21 cellular contexts compared by ENCODE assay signal in genomic region chr17:4316648-4317047, GRCh38. TPM values are rescaled to one million over a fixed set of nuclear protein-coding genes. Genes with fewer than 3 reads are reported as not detected.
A peak's percentile ranks its signal among the peaks of the same experiment; 100 is the strongest.
DNase-seq lines count a peak whose midpoint lies in the region; ATAC-seq and TF ChIP-seq lines count a peak whose summit lies in the region.
"Had no signal": no experiment of that assay in that cellular context is flagged by ENCODE, and none has a peak within 500 bp of the region (broad histone marks: within the 10 kb centered on the region; RNA-seq: fewer than 3 reads in every experiment).

No MANE protein-coding gene starts in this region.

- H3K4me1 ChIP-seq in cardiac muscle cell (ENCODE audit: low read depth) (peaks cover 56% of the 10 kb centered on the region), right atrium auricular region (peaks cover 0 to 49% of the 10 kb centered on the region in 2 donors), esophagus muscularis mucosa (peaks cover 47 to 82% (median 68%) of the 10 kb centered on the region in 4 donors), psoas muscle (peaks cover 70% of the 10 kb centered on the region)

- H3K36me3 ChIP-seq in cardiac muscle cell (no peaks in the 10 kb centered on the region), right atrium auricular region (no peaks in the 10 kb centered on the region), esophagus muscularis mucosa (no peaks in the 10 kb centered on the region), psoas muscle (ENCODE audit: insufficient read depth in 1 of 2, low read depth in 1 of 2) (peaks cover 0 to 15% of the 10 kb centered on the region in 2 donors)

- TF ChIP-seq CTCF in cardiac muscle cell (IDR thresholded peaks at IDR 0.05; ENCODE audit: low read depth, low read length) = no peak
- TF ChIP-seq CTCF in right atrium auricular region (IDR thresholded peaks at IDR 0.05) = no peak
- no peak for TF ChIP-seq CTCF in C4-2B (conservative IDR thresholded peaks at IDR 0.05)
- TF ChIP-seq CTCF in esophagus muscularis mucosa (IDR thresholded peaks at IDR 0.05) = no peak
- TF ChIP-seq CTCF in psoas muscle (IDR thresholded peaks at IDR 0.05) = no peak

- H3K4me1 Mint-ChIP-seq in activated CD4-positive, alpha-beta T cell treated with anti-CD3 and anti-CD28 coated beads, Interleukin-2, amount 10 ng/mL, durations not matched to agents 24 days and 14 days = peaks cover 26% of the 10 kb centered on the region

- H3K27ac ChIP-seq in cardiac muscle cell (peak overlapping the region; percentile 93), right atrium auricular region (no peak overlapping the region), C4-2B (peak overlapping the region; percentile 2; the same call in 1 of the 2 replicates), esophagus muscularis mucosa (replicated peaks in 1 of 4) (peak overlapping the region in 3 of 4 donors; percentile 45 to 65 (median 48)), psoas muscle (peak overlapping the region; percentile 66)
- H3K27ac ChIP-seq: GM23248, HL-60 had no signal

- no peaks in the 10 kb centered on the region for H3K27me3 Mint-ChIP-seq in activated CD4-positive, alpha-beta T cell treated with anti-CD3 and anti-CD28 coated beads, Interleukin-2, amount 10 ng/mL, durations not matched to agents 24 days and 14 days

- DNase-seq in cardiac muscle cell (ENCODE audit: low read depth in 1 of 2, low spot score in 1 of 2) (no peak), right atrium auricular region (ENCODE audit: low spot score) (no peak), esophagus muscularis mucosa (ENCODE audit: extremely low spot score) (no peak), psoas muscle (no peak), medulla oblongata (ENCODE audit: extremely low spot score) (no peak)
- DNase-seq in activated CD4-positive, alpha-beta T cell treated with anti-CD3 and anti-CD28 coated beads, Interleukin-2, amount 10 ng/mL, durations not matched to agents 24 days and 14 days = no peak
- DNase-seq: AML-193, GM23248, KBM-7, MM.1S, NCI-H1048, NCI-H1436, NCI-H187 treated with DMSO at 0.1 percent for 48 hours, NCI-H2107, NCI-H446 treated with DMSO at 0.1 percent for 48 hours, NCI-H526 treated with DMSO at 0.1 percent for 48 hours had no signal

- intact Hi-C loops in esophagus muscularis mucosa (cut with DNase I) = loop anchor here (5.0 kb wide), 1 partner anchor 46 kb away; no protein-coding TSS in a partner anchor
- intact Hi-C loops in psoas muscle (cut with DNase I) = loop anchor here (5.0 kb wide), 2 partner anchors 36 to 46 kb away; no protein-coding TSS in a partner anchor
- intact Hi-C loops in activated CD4-positive, alpha-beta T cell treated with anti-CD3 and anti-CD28 coated beads, Interleukin-2, amount 10 ng/mL, durations not matched to agents 24 days and 14 days (cut with micrococcal nuclease) = no loop called here

- ATAC-seq in psoas muscle (peak; percentile 42 to 72 (median 66)), GM18505 (IDR thresholded peaks at IDR 0.05; ENCODE audit: unreplicated experiment) (no peak)
- ATAC-seq: HCT116 had no signal

- H3K27me3 ChIP-seq in cardiac muscle cell (no peaks in the 10 kb centered on the region), right atrium auricular region (no peaks in the 10 kb centered on the region), esophagus muscularis mucosa (no peaks in the 10 kb centered on the region), psoas muscle (ENCODE audit: insufficient read depth in 3 of 3, low read length in 2 of 3) (no peaks in the 10 kb centered on the region)

- H3K27ac Mint-ChIP-seq in activated CD4-positive, alpha-beta T cell treated with anti-CD3 and anti-CD28 coated beads, Interleukin-2, amount 10 ng/mL, durations not matched to agents 24 days and 14 days = no peak overlapping the region
- H3K27ac Mint-ChIP-seq: CD14-positive monocyte had no signal

- no peaks in the 10 kb centered on the region for H3K36me3 Mint-ChIP-seq in activated CD4-positive, alpha-beta T cell treated with anti-CD3 and anti-CD28 coated beads, Interleukin-2, amount 10 ng/mL, durations not matched to agents 24 days and 14 days (ENCODE audit: low read depth)

- H3K9me3 ChIP-seq in cardiac muscle cell (ENCODE audit: low read depth) (no peaks in the 10 kb centered on the region), right atrium auricular region (no peaks in the 10 kb centered on the region), esophagus muscularis mucosa (no peaks in the 10 kb centered on the region), psoas muscle (no peaks in the 10 kb centered on the region)

- H3K4me3 ChIP-seq in cardiac muscle cell (no peak overlapping the region), right atrium auricular region (no peak overlapping the region), esophagus muscularis mucosa (no peak overlapping the region), psoas muscle (no peak overlapping the region)
- H3K4me3 ChIP-seq: GM23248 had no signal

- no peak overlapping the region for H3K4me3 Mint-ChIP-seq in activated CD4-positive, alpha-beta T cell treated with anti-CD3 and anti-CD28 coated beads, Interleukin-2, amount 10 ng/mL, durations not matched to agents 24 days and 14 days
- H3K4me3 Mint-ChIP-seq: CD14-positive monocyte had no signal

- H3K9me3 Mint-ChIP-seq in activated CD4-positive, alpha-beta T cell treated with anti-CD3 and anti-CD28 coated beads, Interleukin-2, amount 10 ng/mL, durations not matched to agents 24 days and 14 days = no peaks in the 10 kb centered on the region

- 94% methylated on average over 10 of the region's 10 CpGs for WGBS in esophagus muscularis mucosa
- 50 to 73% (median 53%) methylated on average over 10 of the region's 10 CpGs for WGBS in psoas muscle, 3 donors

- TF ChIP-seq POLR2A in esophagus muscularis mucosa (IDR thresholded peaks at IDR 0.05; ENCODE audit: low read depth) (no peak), GM18505 (IDR thresholded peaks at IDR 0.05; ENCODE audit: borderline replicate concordance, extremely low read depth, insufficient read depth, insufficient read length) (no peak)

- TF ChIP-seq EP300 in esophagus muscularis mucosa (IDR thresholded peaks at IDR 0.05) = no peak

RNA-seq across cellular contexts. Expression of gene UBE2G1, which starts 49.8 kb away (rescaled TPM):
- total RNA-seq in cardiac muscle cell (99.0 and 120 TPM in 2 replicates), right atrium auricular region (10 to 100 TPM; 39.5 to 58.5 TPM), esophagus muscularis mucosa (10 to 100 TPM; 53.7 to 84.3 (median 61.2) TPM), psoas muscle (100 to 1,000 TPM; 152 to 239 (median 175) TPM)
- polyA plus RNA-seq in cardiac muscle cell (107 and 123 TPM in 2 replicates), psoas muscle (100 to 1,000 TPM in 1 of 3 donors, 10 to 100 TPM in 2; 54.6 to 128 (median 73.0) TPM)
- 74.8 and 77.3 TPM in 2 replicates for total RNA-seq in activated CD4-positive, alpha-beta T cell treated with anti-CD3 and anti-CD28 coated beads, Interleukin-2, amount 10 ng/mL, durations not matched to agents 24 days and 14 days

RNA-seq across cellular contexts. Expression of gene ANKFY1, which starts 52.9 kb away (rescaled TPM):
- total RNA-seq in cardiac muscle cell (20.0 and 29.0 TPM in 2 replicates), right atrium auricular region (10 to 100 TPM; 13.9 to 16.7 TPM), esophagus muscularis mucosa (10 to 100 TPM; 28.2 to 41.0 (median 36.7) TPM), psoas muscle (10 to 100 TPM; 12.8 to 18.8 (median 16.5) TPM)
- polyA plus RNA-seq in cardiac muscle cell (19.5 and 26.7 TPM in 2 replicates), psoas muscle (10 to 100 TPM in 1 of 3 donors, 1 to 10 TPM in 2; 5.7 to 11.1 (median 6.0) TPM)
- 53.1 and 53.6 TPM in 2 replicates for total RNA-seq in activated CD4-positive, alpha-beta T cell treated with anti-CD3 and anti-CD28 coated beads, Interleukin-2, amount 10 ng/mL, durations not matched to agents 24 days and 14 days

Comparison
In these comparisons a context has a peak if more than half of its experiments do, and no peak if none do; other contexts are left out.
1. H3K27ac ChIP-seq: peak in cardiac muscle cell (single experiment), C4-2B (single experiment), esophagus muscularis mucosa (3 of 4) and psoas muscle (single experiment); none in right atrium auricular region (0 of 2).